In genomic region chr18:47354061-47354460, GRCh38 we compare ENCODE assay signal across 1 cellular context.
TF ChIP-seq lines count a peak whose summit lies in the region.

No MANE protein-coding gene starts in this region.

TF ChIP-seq in K562, 482 proteins besides CTCF, POLR2A, EP300 and RAD21 (continued from another document):
- peak; percentile 66 for TF ChIP-seq MGA (IDR thresholded peaks at IDR 0.05)
